In the genomic region with DNA sequence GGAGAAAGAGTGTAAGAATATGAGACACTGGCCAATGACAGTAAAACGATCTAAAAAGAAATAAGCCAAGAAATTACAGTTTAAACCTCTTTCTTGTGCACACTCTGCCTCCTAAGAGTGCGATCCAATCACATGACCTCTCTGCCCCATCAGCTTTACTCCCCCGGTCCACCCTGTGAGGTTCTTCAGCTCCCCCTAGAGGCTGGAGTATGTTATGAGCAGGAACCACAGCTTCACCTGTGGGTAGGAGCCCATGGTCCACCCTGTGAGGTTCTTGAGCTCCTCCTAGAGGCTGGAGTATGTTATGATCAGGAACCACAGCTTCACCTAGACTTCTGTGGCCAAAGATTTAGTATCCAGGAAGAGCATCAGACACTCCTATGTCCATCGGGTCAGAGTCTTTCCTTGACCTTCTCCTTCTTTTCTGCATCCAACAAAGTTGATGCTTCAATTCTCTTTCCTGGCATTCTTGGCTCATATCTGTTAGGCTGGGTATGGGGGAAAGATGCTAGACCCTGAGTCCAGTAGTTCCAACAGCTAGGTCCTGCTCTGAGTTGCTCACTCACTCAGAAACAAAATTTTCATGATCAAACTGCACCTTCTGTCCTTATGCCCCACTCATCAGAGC, we compare ENCODE assay signal across 8 cellular contexts.
DNase-seq lines count a peak whose midpoint lies in the region; ATAC-seq and TF ChIP-seq lines count a peak whose summit lies in the region.

No MANE protein-coding gene starts in this region.

- no peaks in the 10 kb centered on the region for H3K4me1 Mint-ChIP-seq in chondrocyte (ENCODE audit: low read depth)

- no peaks in the 10 kb centered on the region for H3K36me3 Mint-ChIP-seq in chondrocyte (ENCODE audit: low read depth)

- H3K9ac ChIP-seq in SK-N-MC (ENCODE audit: insufficient read length): no peak overlapping the region

- WGBS in stomach, 5 donors: 25 to 39% (median 36%) methylated on average over 4 of the region's 4 CpGs

- H3K27me3 Mint-ChIP-seq in chondrocyte (ENCODE audit: low read depth): peaks cover 36% of the 10 kb centered on the region

- TF ChIP-seq CTCF in BE2C (IDR thresholded peaks at IDR 0.05; ENCODE audit: low read depth, low read length): peak; percentile 100
- peak; percentile 81 for TF ChIP-seq CTCF in chondrocyte (IDR thresholded peaks at IDR 0.05)
- peak; percentile 74 for TF ChIP-seq CTCF in lower lobe of right lung (IDR thresholded peaks at IDR 0.05)
- peak in 5 of 7 experiments; percentile 54 to 95 (median 70) for TF ChIP-seq CTCF in stomach (IDR thresholded peaks at IDR 0.05)

- H3K4me1 ChIP-seq in BE2C (no peaks in the 10 kb centered on the region), lower lobe of right lung (no peaks in the 10 kb centered on the region), stomach (no peaks in the 10 kb centered on the region)

- H3K36me3 ChIP-seq in BE2C (no peaks in the 10 kb centered on the region), SK-N-MC (ENCODE audit: insufficient read depth, low read length) (no peaks in the 10 kb centered on the region), lower lobe of right lung (no peaks in the 10 kb centered on the region), stomach (no peaks in the 10 kb centered on the region)

- ATAC-seq in GM18520 (IDR thresholded peaks at IDR 0.05; ENCODE audit: unreplicated experiment): peak; percentile 84
- peak; percentile 97 for ATAC-seq in HG02938 (IDR thresholded peaks at IDR 0.05; ENCODE audit: unreplicated experiment)
- peak; percentile 94 to 98 for ATAC-seq in lower lobe of right lung

- H3K27ac ChIP-seq in SK-N-MC: no peak overlapping the region
- no peak overlapping the region for H3K27ac ChIP-seq in lower lobe of right lung
- H3K27ac ChIP-seq in stomach: no peak overlapping the region

- no peaks in the 10 kb centered on the region for H3K9me3 Mint-ChIP-seq in chondrocyte (ENCODE audit: low read depth)

- DNase-seq in BE2C (peak; percentile 85), NCI-H1417 treated with DMSO at 0.1 percent for 48 hours (lab: John Stamatoyannopoulos, UW) (peak; percentile 57), SK-N-MC (ENCODE audit: low read depth, low spot score) (peak; percentile 47), chondrocyte (ENCODE audit: low spot score) (no peak), lower lobe of right lung (peak; percentile 57), stomach (peak; percentile 60)

- TF ChIP-seq POLR2A in stomach (IDR thresholded peaks at IDR 0.05): no peak

- H3K4me3 Mint-ChIP-seq in chondrocyte (ENCODE audit: unreplicated experiment): no peak overlapping the region

- no peak overlapping the region for H3K27ac Mint-ChIP-seq in chondrocyte (ENCODE audit: unreplicated experiment)

- H3K27me3 ChIP-seq in BE2C: no peaks in the 10 kb centered on the region
- no peaks in the 10 kb centered on the region for H3K27me3 ChIP-seq in lower lobe of right lung (ENCODE audit: low read depth)
- peaks cover 0 to 1% (median 0%) of the 10 kb centered on the region in 3 donors for H3K27me3 ChIP-seq in stomach

- H3K4me3 ChIP-seq in BE2C (ENCODE audit: low read depth, low read length): no peak overlapping the region
- no peak overlapping the region for H3K4me3 ChIP-seq in SK-N-MC
- H3K4me3 ChIP-seq in lower lobe of right lung: no peak overlapping the region
- H3K4me3 ChIP-seq in stomach: no peak overlapping the region

- H3K9me3 ChIP-seq in BE2C: no peaks in the 10 kb centered on the region
- H3K9me3 ChIP-seq in SK-N-MC (ENCODE audit: low read depth, low read length): no peaks in the 10 kb centered on the region
- no peaks in the 10 kb centered on the region for H3K9me3 ChIP-seq in lower lobe of right lung
- no peaks in the 10 kb centered on the region for H3K9me3 ChIP-seq in stomach

- TF ChIP-seq EP300 in stomach (IDR thresholded peaks at IDR 0.05): no peak

- intact Hi-C loops in lower lobe of right lung (cut with DNase I): no loop called here
- intact Hi-C loops in stomach (cut with DNase I; ENCODE audit: low total_unique reads): loop anchor here (10.0 kb wide), 1 partner anchor 211 kb away; no protein-coding TSS in a partner anchor
